9 cellular contexts compared by ENCODE assay signal in genomic region chr4:8419222-8420041, GRCh38. TPM values are rescaled to one million over a fixed set of nuclear protein-coding genes. Genes with fewer than 3 reads are reported as not detected.
DNase-seq lines count a peak whose midpoint lies in the region; ATAC-seq and TF ChIP-seq lines count a peak whose summit lies in the region.
"Had no signal": no experiment of that assay in that cellular context is flagged by ENCODE, and none has a peak within 500 bp of the region (broad histone marks: within the 10 kb centered on the region; RNA-seq: fewer than 3 reads in every experiment).

No MANE protein-coding gene starts in this region.

- peaks cover 14% of the 10 kb centered on the region for H3K4me1 ChIP-seq in prostate gland (replicated peaks)

- H3K4me1 Mint-ChIP-seq in activated naive CD8-positive, alpha-beta T cell treated with anti-CD3 and anti-CD28 coated beads for 36 hours, result peaks cover 13% of the 10 kb centered on the region

- 75% methylated on average over 12 of the region's 12 CpGs for WGBS in prostate gland

- H3K27me3 Mint-ChIP-seq in activated naive CD8-positive, alpha-beta T cell treated with anti-CD3 and anti-CD28 coated beads for 36 hours, result no peaks in the 10 kb centered on the region

- peak; percentile 70 for ATAC-seq in HG03135 (IDR thresholded peaks at IDR 0.05; ENCODE audit: unreplicated experiment)

- no peaks in the 10 kb centered on the region for H3K9me3 Mint-ChIP-seq in activated naive CD8-positive, alpha-beta T cell treated with anti-CD3 and anti-CD28 coated beads for 36 hours

- DNase-seq in SIG-M5 treated with dmso at 0.1 percent for 504 hours (lab: John Stamatoyannopoulos, UW; ENCODE audit: unreplicated experiment) (peak; percentile 12), SIG-M5 (lab: John Stamatoyannopoulos, UW) (no peak), prostate gland (ENCODE audit: low spot score) (no peak), superior temporal gyrus (ENCODE audit: extremely low spot score) (no peak), occipital lobe (lab: John Stamatoyannopoulos, UW) (no peak), cerebellar cortex (ENCODE audit: low spot score) (no peak)
- DNase-seq in activated naive CD8-positive, alpha-beta T cell treated with anti-CD3 and anti-CD28 coated beads for 36 hours, result peak; percentile 36

- H3K27ac Mint-ChIP-seq in activated naive CD8-positive, alpha-beta T cell treated with anti-CD3 and anti-CD28 coated beads for 36 hours, result peak overlapping the region; percentile 83

- H3K9me3 ChIP-seq in prostate gland, result no peaks in the 10 kb centered on the region
- H3K9me3 ChIP-seq: thoracic aorta had no signal

- peak overlapping the region; percentile 11 to 13 for H3K27ac ChIP-seq in prostate gland

- intact Hi-C loops in prostate gland (cut with DNase I), result no loop called here

- H3K4me3 ChIP-seq in prostate gland, result no peak overlapping the region
- H3K4me3 ChIP-seq: thoracic aorta had no signal

- H3K4me3 Mint-ChIP-seq in activated naive CD8-positive, alpha-beta T cell treated with anti-CD3 and anti-CD28 coated beads for 36 hours, result no peak overlapping the region

- no peaks in the 10 kb centered on the region for H3K27me3 ChIP-seq in prostate gland (replicated peaks; ENCODE audit: insufficient read depth)

- peaks cover 2% of the 10 kb centered on the region for H3K36me3 Mint-ChIP-seq in activated naive CD8-positive, alpha-beta T cell treated with anti-CD3 and anti-CD28 coated beads for 36 hours

- TF ChIP-seq POLR2A in prostate gland (IDR thresholded peaks at IDR 0.05), result no peak

- no peaks in the 10 kb centered on the region for H3K36me3 ChIP-seq in prostate gland

- no peak for TF ChIP-seq CTCF in prostate gland (IDR thresholded peaks at IDR 0.05)

RNA-seq across cellular contexts. Expression of gene ACOX3, which starts 21.1 kb away (rescaled TPM):
- total RNA-seq in activated naive CD8-positive, alpha-beta T cell treated with anti-CD3 and anti-CD28 coated beads for 36 hours, result 10 to 100 TPM; 13.9 to 16.4 TPM
- 10 to 100 TPM; 65.7 to 75.4 TPM for total RNA-seq in prostate gland
- total RNA-seq in occipital lobe, result 34.9 TPM

RNA-seq across cellular contexts. Expression of gene TRMT44, which starts 21.1 kb away (rescaled TPM):
- 10 to 100 TPM; 21.9 to 26.6 TPM for total RNA-seq in activated naive CD8-positive, alpha-beta T cell treated with anti-CD3 and anti-CD28 coated beads for 36 hours
- total RNA-seq in prostate gland, result 10 to 100 TPM; 35.2 to 63.9 TPM
- 18.9 TPM for total RNA-seq in occipital lobe

Comparison
In these comparisons a context has a peak if more than half of its experiments do, and no peak if none do; other contexts are left out.
1. DNase-seq: peak in SIG-M5 treated with dmso at 0.1 percent for 504 hours (single experiment) and activated naive CD8-positive, alpha-beta T cell treated with anti-CD3 and anti-CD28 coated beads for 36 hours (single experiment); none in SIG-M5 (single experiment), prostate gland (single experiment), superior temporal gyrus (single experiment), occipital lobe (single experiment) and cerebellar cortex (single experiment).